ENCODE assay signal across 15 cellular contexts in the genomic region with DNA sequence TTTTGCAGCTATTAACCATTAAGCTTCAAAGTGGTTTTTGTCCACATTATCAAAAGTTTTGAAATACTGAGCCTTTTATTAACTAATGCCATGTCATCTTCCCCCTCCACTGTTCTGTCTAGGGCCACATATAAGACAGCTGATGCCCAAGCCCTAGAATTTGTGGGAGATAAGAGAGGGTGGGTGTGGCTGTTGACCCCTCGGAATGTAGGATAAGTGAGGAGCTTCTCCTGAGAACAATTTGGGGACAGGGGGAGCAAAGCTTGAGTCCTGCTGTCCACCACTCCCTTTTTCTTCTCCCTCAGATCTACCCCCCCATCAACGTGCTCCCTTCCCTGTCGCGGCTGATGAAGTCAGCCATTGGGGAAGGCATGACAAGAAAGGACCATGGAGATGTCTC. TPM values are rescaled to one million over a fixed set of nuclear protein-coding genes. Genes with fewer than 3 reads are reported as not detected.
"Had no signal": no experiment of that assay in that cellular context is flagged by ENCODE, and none has a peak within 500 bp of the region (broad histone marks: within the 10 kb centered on the region; RNA-seq: fewer than 3 reads in every experiment).

No MANE protein-coding gene starts in this region.

- H3K9me3 Mint-ChIP-seq: activated naive CD8-positive, alpha-beta T cell treated with anti-CD3 and anti-CD28 coated beads, Interleukin-2, amount 10 ng/mL, durations not matched to agents 7 days and 5 days; activated T-helper 2 cell treated with anti-CD3 and anti-CD28 coated beads, Interferon-gamma antibody, Interleukin-2, Interleukin-4, amounts not matched to agents 10 μg/mL and 5 μg/mL and 100 μg/mL, durations not matched to agents 14 hours and 24 hours and 36 hours had no signal

- DNase-seq: NCI-H1436, NCI-H1694 treated with DMSO at 0.1 percent for 48 hours, NCI-H2029 treated with DMSO at 0.1 percent for 48 hours, NCI-H345, NCI-H526 treated with DMSO at 0.1 percent for 48 hours, SIG-M5 had no signal

- H3K27ac ChIP-seq: adrenal gland, WERI-Rb-1 had no signal

- H3K9me3 ChIP-seq: adrenal gland had no signal

- H3K36me3 ChIP-seq: adrenal gland, WERI-Rb-1 had no signal

- H3K27ac Mint-ChIP-seq: activated T-helper 2 cell treated with anti-CD3 and anti-CD28 coated beads, Interferon-gamma antibody, Interleukin-2, Interleukin-4, amounts not matched to agents 10 μg/mL and 5 μg/mL and 100 μg/mL, durations not matched to agents 14 hours and 24 hours and 36 hours had no signal

- H3K27me3 ChIP-seq: adrenal gland had no signal

RNA-seq across cellular contexts. Expression of gene ANKRD53, which starts 14.3 kb away (rescaled TPM):
- total RNA-seq: activated CD8-positive, alpha-beta memory T cell treated with anti-CD3 and anti-CD28 coated beads for 36 hours; activated T-helper 2 cell treated with anti-CD3 and anti-CD28 coated beads, Interferon-gamma antibody, Interleukin-2, Interleukin-4, amounts not matched to agents 10 μg/mL and 5 μg/mL and 100 μg/mL, durations not matched to agents 14 hours and 24 hours and 36 hours; OCI-LY7; RPMI7951; T-helper 2 cell treated with Interferon-gamma antibody and Interleukin-4, amounts not matched to agents 100 ng/mL and 5 ng/mL, for 36 hours had no signal
- polyA plus RNA-seq: K562 had no signal

RNA-seq across cellular contexts. Expression of gene ATP6V1B1, which starts 28.4 kb away (rescaled TPM):
- total RNA-seq: activated CD8-positive, alpha-beta memory T cell treated with anti-CD3 and anti-CD28 coated beads for 36 hours; activated naive CD8-positive, alpha-beta T cell treated with anti-CD3 and anti-CD28 coated beads, Interleukin-2, amount 10 ng/mL, durations not matched to agents 7 days and 5 days; activated T-helper 2 cell treated with anti-CD3 and anti-CD28 coated beads, Interferon-gamma antibody, Interleukin-2, Interleukin-4, amounts not matched to agents 10 μg/mL and 5 μg/mL and 100 μg/mL, durations not matched to agents 14 hours and 24 hours and 36 hours; K562; OCI-LY7; T-helper 2 cell treated with Interferon-gamma antibody and Interleukin-4, amounts not matched to agents 100 ng/mL and 5 ng/mL, for 36 hours had no signal
- polyA plus RNA-seq: K562 had no signal
